Comparison of ENCODE assay signal across 16 cellular contexts in the genomic region with DNA sequence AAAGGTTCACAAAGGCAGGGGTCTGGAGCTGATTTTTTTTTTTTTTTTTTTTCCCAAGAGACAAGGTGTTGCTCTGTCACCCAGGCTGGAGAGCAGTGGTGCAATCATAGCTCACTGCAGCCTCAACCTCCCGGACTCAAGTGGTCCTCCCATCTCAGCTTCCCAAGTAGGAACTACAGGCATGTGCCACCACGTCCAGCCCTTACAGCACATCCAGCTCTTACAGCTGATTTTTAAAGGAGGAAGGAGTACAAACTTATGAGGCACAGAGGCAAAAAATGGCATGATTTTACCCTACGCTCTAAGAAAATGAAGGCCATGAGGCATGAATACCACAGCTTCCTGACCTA. TPM values are rescaled to one million over a fixed set of nuclear protein-coding genes. Genes with fewer than 3 reads are reported as not detected.
DNase-seq lines count a peak whose midpoint lies in the region; FAIRE-seq and TF ChIP-seq lines count a peak whose summit lies in the region.
"Had no signal": no experiment of that assay in that cellular context is flagged by ENCODE, and none has a peak within 500 bp of the region (broad histone marks: within the 10 kb centered on the region; RNA-seq: fewer than 3 reads in every experiment).

No MANE protein-coding gene starts in this region.

- peak overlapping the region; percentile 66; the same call in 1 of the 2 replicates for H3K27ac ChIP-seq in H1 (ENCODE audit: low read depth, low read length)
- H3K27ac ChIP-seq in osteoblast (ENCODE audit: low read depth, low read length), result peak overlapping the region; percentile 86
- H3K27ac ChIP-seq: suprapubic skin had no signal

- H3K4me2 ChIP-seq in H1 (ENCODE audit: insufficient read depth in 1 of 2, low read depth in 2 of 2, low read length in 2 of 2) (peak overlapping the region; percentile 44 to 48; a peak in 3 of 4 replicates), osteoblast (ENCODE audit: insufficient read depth, low read length) (peak overlapping the region; percentile 51)

- H2AK5ac ChIP-seq in H1 (ENCODE audit: low read depth, low read length), result no peak overlapping the region

- no peak overlapping the region for H3K14ac ChIP-seq in H1 (ENCODE audit: insufficient read length)

- BruUV-seq in Caco-2 (replicated peaks; lab: Mats Ljungman, UMichigan), result no TSS peak

- POLR2A ChIA-PET in Caco-2 (lab: Charles Lee) (no interaction called here), H1 (lab: Charles Lee; ENCODE audit: partially characterized antibody) (interaction anchor here (0.7 to 12.0 kb wide), 12 partner anchors 11 to 102 kb away, joined by 3 to 288 read pairs (median 4); a partner anchor contains a TSS)

- H3K4me3 Mint-ChIP-seq in Caco-2 (ENCODE audit: unreplicated experiment), result no peak overlapping the region
- H3K4me3 Mint-ChIP-seq in IgD-negative memory B cell, result peak overlapping the region in 2 of 4 donors; percentile 79 to 81
- H3K4me3 Mint-ChIP-seq in endothelial cell (ENCODE audit: unreplicated experiment), result no peak overlapping the region
- H3K4me3 Mint-ChIP-seq: activated CD4-positive, alpha-beta T cell treated with anti-CD3 and anti-CD28 coated beads, Interleukin-2, amount 10 ng/mL, durations not matched to agents 7 days and 5 days; activated naive CD8-positive, alpha-beta T cell treated with anti-CD3 and anti-CD28 coated beads, Interleukin-2, amount 10 ng/mL, durations not matched to agents 7 days and 5 days; naive thymus-derived CD8-positive, alpha-beta T cell had no signal

- H3K9ac ChIP-seq in H1 (replicated peaks in 1 of 4; ENCODE audit: extremely low read depth in 1 of 4, low read depth in 3 of 4, low read length in 3 of 4), result no peak overlapping the region

- no peaks in the 10 kb centered on the region for H3K9me3 Mint-ChIP-seq in Caco-2 (ENCODE audit: unreplicated experiment)
- H3K9me3 Mint-ChIP-seq in IgD-negative memory B cell, result peaks cover 0 to 2% (median 0%) of the 10 kb centered on the region in 3 donors
- no peaks in the 10 kb centered on the region for H3K9me3 Mint-ChIP-seq in endothelial cell (ENCODE audit: unreplicated experiment)
- H3K9me3 Mint-ChIP-seq: activated CD4-positive, alpha-beta T cell treated with anti-CD3 and anti-CD28 coated beads, Interleukin-2, amount 10 ng/mL, durations not matched to agents 7 days and 5 days; activated naive CD8-positive, alpha-beta T cell treated with anti-CD3 and anti-CD28 coated beads, Interleukin-2, amount 10 ng/mL, durations not matched to agents 7 days and 5 days; naive thymus-derived CD8-positive, alpha-beta T cell had no signal

- H2BK12ac ChIP-seq in H1 (ENCODE audit: low read depth, low read length), result no peak overlapping the region; the same call in 1 of the 2 replicates

- TF ChIP-seq CTCF in Caco-2 (IDR thresholded peaks at IDR 0.05; ENCODE audit: insufficient read depth in 1 of 2, low read depth in 1 of 2, low read length in 1 of 2, severe bottlenecking in 1 of 2, unreplicated experiment in 1 of 2) (no peak), H1 (IDR thresholded peaks at IDR 0.05; ENCODE audit: control extremely low read depth in 1 of 3, insufficient read depth in 1 of 3, low read depth in 1 of 3, low read length in 3 of 3) (no peak), osteoblast (IDR thresholded peaks at IDR 0.05; ENCODE audit: extremely low read depth, low read depth, low read length) (no peak), endothelial cell (IDR thresholded peaks at IDR 0.05; ENCODE audit: unreplicated experiment) (no peak)

- FAIRE-seq in H1 (lab: Jason Lieb, UNC), result no peak

- peak overlapping the region; percentile 95 for H2BK5ac ChIP-seq in H1 (ENCODE audit: low read depth, low read length)

- H3K27me3 Mint-ChIP-seq in Caco-2 (ENCODE audit: insufficient read depth, unreplicated experiment) (no peaks in the 10 kb centered on the region), IgD-negative memory B cell (no peaks in the 10 kb centered on the region), endothelial cell (ENCODE audit: unreplicated experiment) (peaks cover 9% of the 10 kb centered on the region)
- H3K27me3 Mint-ChIP-seq: activated CD4-positive, alpha-beta T cell treated with anti-CD3 and anti-CD28 coated beads, Interleukin-2, amount 10 ng/mL, durations not matched to agents 7 days and 5 days; activated naive CD8-positive, alpha-beta T cell treated with anti-CD3 and anti-CD28 coated beads, Interleukin-2, amount 10 ng/mL, durations not matched to agents 7 days and 5 days; naive thymus-derived CD8-positive, alpha-beta T cell had no signal

- TF ChIP-seq RAD21 in H1 (IDR thresholded peaks at IDR 0.05 in 1 of 2, conservative IDR thresholded peaks at IDR 0.05 in 1 of 2; ENCODE audit: low read depth in 2 of 2, low read length in 2 of 2), result no peak

- H3K27ac Mint-ChIP-seq in Caco-2 (ENCODE audit: unreplicated experiment) (peak overlapping the region; percentile 95), IgD-negative memory B cell (peak overlapping the region in 2 of 3 donors; percentile 80 to 83), endothelial cell (ENCODE audit: unreplicated experiment) (no peak overlapping the region)
- H3K27ac Mint-ChIP-seq: activated CD4-positive, alpha-beta T cell treated with anti-CD3 and anti-CD28 coated beads, Interleukin-2, amount 10 ng/mL, durations not matched to agents 7 days and 5 days; activated naive CD8-positive, alpha-beta T cell treated with anti-CD3 and anti-CD28 coated beads, Interleukin-2, amount 10 ng/mL, durations not matched to agents 7 days and 5 days had no signal

- peak overlapping the region; percentile 39 for H3K18ac ChIP-seq in H1 (ENCODE audit: extremely low read depth, low read length)

- H4K91ac ChIP-seq in H1 (replicated peaks; ENCODE audit: insufficient read length, low read length), result peak overlapping the region; percentile 12

- H3K4me1 Mint-ChIP-seq in Caco-2 (ENCODE audit: low read depth, unreplicated experiment) (peaks cover 34% of the 10 kb centered on the region), IgD-negative memory B cell (peaks cover 46 to 50% (median 49%) of the 10 kb centered on the region in 3 donors), endothelial cell (ENCODE audit: unreplicated experiment) (peaks cover 25% of the 10 kb centered on the region)

- H3K9me3 ChIP-seq in Caco-2, result no peaks in the 10 kb centered on the region
- no peaks in the 10 kb centered on the region for H3K9me3 ChIP-seq in H1 (ENCODE audit: insufficient read depth in 2 of 2, low read depth in 1 of 2, low read length in 1 of 2)
- H3K9me3 ChIP-seq in osteoblast (ENCODE audit: low read depth, low read length), result no peaks in the 10 kb centered on the region
- H3K9me3 ChIP-seq: suprapubic skin had no signal

- CTCF ChIA-PET in Caco-2 (lab: Charles Lee), result no interaction called here
- CTCF ChIA-PET in H1 (lab: Charles Lee; ENCODE audit: partially characterized antibody), result interaction anchor here (0.6 to 7.9 kb wide), 5 partner anchors 9 to 639 kb away, joined by 3 to 46 read pairs (median 9); no protein-coding TSS in a partner anchor

- intact Hi-C loops in Caco-2 (cut with micrococcal nuclease; ENCODE audit: unreplicated experiment), result no loop called here

- peak in 1 of 2 experiments; percentile 9; a peak in 1 of 3 replicates for TF ChIP-seq POLR2A in H1 (IDR thresholded peaks at IDR 0.05; ENCODE audit: control extremely low read depth in 1 of 2, low read depth in 2 of 2, low read length in 2 of 2)

- H3K36me3 ChIP-seq in Caco-2 (ENCODE audit: control insufficient read depth, insufficient read depth, low read length) (no peaks in the 10 kb centered on the region), H1 (ENCODE audit: control insufficient read depth in 2 of 4, insufficient read depth in 4 of 4, low read length in 3 of 4) (peaks cover 0 to 27% (median 12%) of the 10 kb centered on the region in 4 experiments; a peak in 5 of 8 replicates), osteoblast (ENCODE audit: insufficient read depth, low read length) (peaks cover 2% of the 10 kb centered on the region)
- H3K36me3 ChIP-seq: suprapubic skin had no signal

- H3K4me3 ChIP-seq in Caco-2 (ENCODE audit: low read depth, low read length) (no peak overlapping the region), H1 (ENCODE audit: extremely low read depth in 1 of 4, insufficient read depth in 2 of 4, low read depth in 3 of 4, low read length in 4 of 4) (peak overlapping the region in 1 of 4 experiments; percentile 21; a peak in 1 of 8 replicates), osteoblast (ENCODE audit: insufficient read depth, low read length) (no peak overlapping the region)
- H3K4me3 ChIP-seq: suprapubic skin had no signal

- peaks cover 2 to 28% of the 10 kb centered on the region in 2 experiments; a peak in 3 of 4 replicates for H3K79me2 ChIP-seq in H1 (ENCODE audit: control insufficient read depth in 1 of 2, insufficient read depth in 2 of 2, low read length in 2 of 2)
- H3K79me2 ChIP-seq in osteoblast (ENCODE audit: insufficient read depth, low read length), result peaks cover 11% of the 10 kb centered on the region

- peak overlapping the region; percentile 77 for H4K5ac ChIP-seq in H1 (ENCODE audit: insufficient read length, low read depth, low read length)

- H2BK120ac ChIP-seq in H1 (replicated peaks; ENCODE audit: low read depth, low read length), result no peak overlapping the region

- no peak overlapping the region for H3K23ac ChIP-seq in H1 (ENCODE audit: insufficient read length)

- H4K8ac ChIP-seq in H1 (ENCODE audit: extremely low read depth, insufficient read depth, low read length), result no peak overlapping the region; the same call in 1 of the 2 replicates

- no peak for TF ChIP-seq EP300 in H1 (IDR thresholded peaks at IDR 0.05; ENCODE audit: borderline replicate concordance in 1 of 2, low read depth in 2 of 2, low read length in 2 of 2)

- H2AFZ ChIP-seq in H1 (ENCODE audit: low read length), result no peak overlapping the region
- no peak overlapping the region for H2AFZ ChIP-seq in osteoblast (ENCODE audit: low read length)

- peak overlapping the region; percentile 10 for H3K4ac ChIP-seq in H1 (replicated peaks; ENCODE audit: insufficient read length, low read depth, low read length)

- WGBS in H1 (ENCODE audit: extremely low coverage in 1 of 2, insufficient coverage in 1 of 2, insufficient read length in 1 of 2, insufficient replicate concordance in 2 of 2, low coverage in 1 of 2, low lambda C conversion rate in 2 of 2, missing lambda C conversion rate in 1 of 2), 2 experiments, result 38% methylated on average over 3 of the region's 3 CpGs; no CpG with 5 or more reads in 1 of the 2 experiments

- H3K27me3 ChIP-seq in Caco-2 (replicated peaks; ENCODE audit: control insufficient read depth, insufficient read depth, low read length), result no peaks in the 10 kb centered on the region
- H3K27me3 ChIP-seq in H1 (replicated peaks in 1 of 4; ENCODE audit: control insufficient read depth in 3 of 4, extremely low read depth in 1 of 4, insufficient read depth in 3 of 4, low read length in 3 of 4), result no peaks in the 10 kb centered on the region
- H3K27me3 ChIP-seq in osteoblast (ENCODE audit: insufficient read depth, low read length), result no peaks in the 10 kb centered on the region
- H3K27me3 ChIP-seq: suprapubic skin had no signal

- DNase-seq in Caco-2 (no peak), H1 (ENCODE audit: low read depth in 1 of 2, low spot score in 2 of 2) (no peak), osteoblast (ENCODE audit: insufficient read length, low spot score, missing footprints) (no peak), GDM1 (lab: John Stamatoyannopoulos, UW) (no peak), endothelial cell (ENCODE audit: low spot score) (no peak)
- DNase-seq in stimulated activated CD8-positive, alpha-beta memory T cell treated with anti-CD3 and anti-CD28 coated beads, Interleukin-4, amount 100 ng/mL, for 48 hours, result no peak
- DNase-seq: activated CD4-positive, alpha-beta T cell treated with anti-CD3 and anti-CD28 coated beads, Interleukin-2, amount 10 ng/mL, durations not matched to agents 7 days and 5 days; C1 segment of cervical spinal cord; caudate nucleus; effector CD8-positive, alpha-beta T cell; naive thymus-derived CD8-positive, alpha-beta T cell; NCI-H1092; SHP77 had no signal

- H3K36me3 Mint-ChIP-seq in Caco-2 (ENCODE audit: insufficient read depth, unreplicated experiment) (peaks cover 30% of the 10 kb centered on the region), IgD-negative memory B cell (peaks cover 8% of the 10 kb centered on the region), endothelial cell (ENCODE audit: low read depth, unreplicated experiment) (peaks cover 16% of the 10 kb centered on the region)

- no peak overlapping the region for H3K56ac ChIP-seq in H1 (replicated peaks; ENCODE audit: insufficient read length, low read depth, low read length)

- H3K23me2 ChIP-seq in H1 (ENCODE audit: low read depth, low read length), result peaks cover 3% of the 10 kb centered on the region; the same call in 1 of the 2 replicates

- H2BK15ac ChIP-seq in H1 (ENCODE audit: low read length), result no peak overlapping the region

- peak overlapping the region; percentile 6 for H2BK20ac ChIP-seq in H1 (ENCODE audit: low read length)

- H3K79me1 ChIP-seq in H1 (ENCODE audit: low read depth, low read length), result no peaks in the 10 kb centered on the region; the same call in 1 of the 2 replicates

- H4K20me1 ChIP-seq in H1 (replicated peaks in 1 of 2; ENCODE audit: control insufficient read depth in 1 of 2, insufficient read depth in 2 of 2, low read length in 2 of 2) (peaks cover 0 to 7% of the 10 kb centered on the region in 2 experiments), osteoblast (ENCODE audit: insufficient read depth, low read length) (peaks cover 12% of the 10 kb centered on the region)

- H3K4me1 ChIP-seq in Caco-2, result peaks cover 51% of the 10 kb centered on the region
- peaks cover 9 to 33% (median 28%) of the 10 kb centered on the region in 4 experiments for H3K4me1 ChIP-seq in H1 (replicated peaks in 1 of 4; ENCODE audit: control insufficient read depth in 3 of 4, insufficient read depth in 4 of 4, low read length in 3 of 4)
- peaks cover 39% of the 10 kb centered on the region for H3K4me1 ChIP-seq in osteoblast (ENCODE audit: insufficient read depth, low read length)

RNA-seq across cellular contexts. Expression of a gene that starts 10.8 kb away (rescaled TPM):
- 81.5 and 83.4 TPM in 2 replicates for total RNA-seq in Caco-2 (2022)
- 17.6 TPM for polyA plus RNA-seq in IgD-negative memory B cell
- total RNA-seq in H1 (2021; fragmentation: NEBNext Ultra II Directional; extraction: Animal tissue kit (Norgen Biotek cat#: 25700)), result 149 and 152 TPM in 2 replicates
- 55.8 and 86.9 TPM in 2 replicates for polyA plus RNA-seq in H1 (2011; rRNA removed)
- 97.8 TPM for polyA plus RNA-seq in H1 (2011; cell fraction: cytosol; rRNA removed)
- polyA plus RNA-seq in H1 (2011; cell fraction: nucleus; rRNA removed), result 33.5 TPM
- polyA plus RNA-seq in H1 (2012, experiment 1 of 2), result 81.0 to 111 TPM (median 94.5 TPM) in 4 replicates
- polyA plus RNA-seq in H1 (2012, experiment 2 of 2), result 41.2 TPM
- 43.4 TPM for polyA plus RNA-seq in H1 (2013, experiment 1 of 2)
- 45.1 TPM for polyA plus RNA-seq in H1 (2013, experiment 2 of 2)
- polyA minus RNA-seq in H1 (2011; rRNA and poly(A)+ RNA removed), result 140 and 147 TPM in 2 replicates
- polyA minus RNA-seq in H1 (2011; cell fraction: cytosol; rRNA and poly(A)+ RNA removed), result 58.9 TPM
- 50.0 TPM for polyA minus RNA-seq in H1 (2011; cell fraction: nucleus; rRNA and poly(A)+ RNA removed)
- total RNA-seq in osteoblast, result 68.7 and 74.2 TPM in 2 replicates
- 84.6 TPM for total RNA-seq in endothelial cell (ENCODE audit: unreplicated experiment)

RNA-seq across cellular contexts. Expression of a gene that starts 54.7 kb away (rescaled TPM):
- total RNA-seq in Caco-2 (2022) (1,258 and 1,458 TPM in 2 replicates), osteoblast (3,633 and 4,065 TPM in 2 replicates), endothelial cell (ENCODE audit: unreplicated experiment) (3,500 TPM)
- polyA plus RNA-seq in IgD-negative memory B cell (6,394 TPM), H1 (2011; rRNA removed) (593 and 852 TPM in 2 replicates)
- 1,075 and 1,095 TPM in 2 replicates for total RNA-seq in H1 (2021; fragmentation: NEBNext Ultra II Directional; extraction: Animal tissue kit (Norgen Biotek cat#: 25700))
- 1,307 TPM for polyA plus RNA-seq in H1 (2011; cell fraction: cytosol; rRNA removed)
- 850 TPM for polyA plus RNA-seq in H1 (2011; cell fraction: nucleus; rRNA removed)
- 1,219 to 1,602 TPM (median 1,382 TPM) in 4 replicates for polyA plus RNA-seq in H1 (2012, experiment 1 of 2)
- polyA plus RNA-seq in H1 (2012, experiment 2 of 2), result 5,019 TPM
- 1,059 TPM for polyA plus RNA-seq in H1 (2013, experiment 1 of 2)
- polyA plus RNA-seq in H1 (2013, experiment 2 of 2), result 1,056 TPM
- polyA minus RNA-seq in H1 (2011; rRNA and poly(A)+ RNA removed), result 80.7 and 118 TPM in 2 replicates
- 145 TPM for polyA minus RNA-seq in H1 (2011; cell fraction: cytosol; rRNA and poly(A)+ RNA removed)
- polyA minus RNA-seq in H1 (2011; cell fraction: nucleus; rRNA and poly(A)+ RNA removed), result 80.6 TPM
